ENCODE assay signal across 8 cellular contexts in the genomic region with DNA sequence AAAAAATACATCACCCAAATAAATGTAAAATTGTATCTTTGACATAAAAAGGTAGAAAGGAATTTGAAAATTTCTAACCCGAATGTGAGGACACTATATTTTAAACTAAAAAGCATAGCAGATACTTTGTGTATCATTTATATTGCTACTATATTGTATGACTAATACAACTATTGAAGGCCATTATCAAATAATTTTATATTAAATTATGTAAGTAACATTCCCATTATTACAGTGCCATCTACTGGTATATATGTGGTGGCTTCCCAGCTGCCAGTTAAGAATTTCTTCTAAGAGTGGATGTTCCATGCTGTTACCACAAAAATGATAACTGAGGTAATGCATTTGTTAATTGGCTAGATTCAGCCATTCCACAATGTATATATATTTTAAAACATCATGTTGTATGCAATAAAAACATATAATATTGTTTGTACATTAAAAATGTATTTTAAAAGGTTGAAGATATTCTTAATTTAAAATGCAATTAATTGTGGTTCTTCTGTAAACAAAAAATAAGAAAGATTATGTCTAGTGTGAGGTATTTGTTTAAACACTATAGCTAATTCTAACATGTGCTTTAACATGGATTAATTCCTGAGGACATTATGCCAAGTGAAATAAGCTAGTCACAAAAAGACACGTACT.
DNase-seq lines count a peak whose midpoint lies in the region; ATAC-seq and TF ChIP-seq lines count a peak whose summit lies in the region.

No MANE protein-coding gene starts in this region.

- CTCF ChIA-PET in activated CD8-positive, alpha-beta T cell treated with anti-CD3 and anti-CD28 coated beads for 36 hours (lab: Charles Lee), result interaction anchor here (0.7 to 1.8 kb wide), 19 partner anchors 13 to 566 kb away, joined by 3 to 11 read pairs (median 3); no protein-coding TSS in a partner anchor
- CTCF ChIA-PET in activated CD8-positive, alpha-beta T cell treated with anti-CD3 and anti-CD28 coated beads, Interleukin-2, amount 10 ng/mL, durations not matched to agents 7 days and 5 days (lab: Charles Lee), result interaction anchor here (1.1 to 2.0 kb wide), 4 partner anchors 9 to 552 kb away, joined by 3 to 10 read pairs (median 4); a partner anchor contains a TSS

- H3K9me3 ChIP-seq in OCI-LY1 (ENCODE audit: low read length), result no peaks in the 10 kb centered on the region

- POLR2A ChIA-PET in activated CD8-positive, alpha-beta T cell treated with anti-CD3 and anti-CD28 coated beads for 36 hours (lab: Charles Lee), result no interaction called here
- POLR2A ChIA-PET in activated CD8-positive, alpha-beta T cell treated with anti-CD3 and anti-CD28 coated beads, Interleukin-2, amount 10 ng/mL, durations not matched to agents 7 days and 5 days (lab: Charles Lee), result no interaction called here

- no peak overlapping the region for H3K4me3 Mint-ChIP-seq in activated CD8-positive, alpha-beta T cell treated with anti-CD3 and anti-CD28 coated beads for 36 hours
- H3K4me3 Mint-ChIP-seq in activated CD8-positive, alpha-beta T cell treated with anti-CD3 and anti-CD28 coated beads, Interleukin-2, amount 10 ng/mL, durations not matched to agents 7 days and 5 days, result no peak overlapping the region
- H3K4me3 Mint-ChIP-seq in endothelial cell (ENCODE audit: unreplicated experiment), result no peak overlapping the region

- peaks cover 7% of the 10 kb centered on the region for H3K27me3 Mint-ChIP-seq in activated CD8-positive, alpha-beta T cell treated with anti-CD3 and anti-CD28 coated beads for 36 hours
- H3K27me3 Mint-ChIP-seq in activated CD8-positive, alpha-beta T cell treated with anti-CD3 and anti-CD28 coated beads, Interleukin-2, amount 10 ng/mL, durations not matched to agents 7 days and 5 days (ENCODE audit: low read depth), result peaks cover 46% of the 10 kb centered on the region
- H3K27me3 Mint-ChIP-seq in endothelial cell (ENCODE audit: unreplicated experiment), result peaks cover 2% of the 10 kb centered on the region

- DNase-seq in activated CD8-positive, alpha-beta T cell treated with anti-CD3 and anti-CD28 coated beads for 36 hours, result no peak
- no peak for DNase-seq in activated CD8-positive, alpha-beta T cell treated with anti-CD3 and anti-CD28 coated beads, Interleukin-2, amount 10 ng/mL, durations not matched to agents 7 days and 5 days
- DNase-seq in endothelial cell (ENCODE audit: low spot score), result no peak
- DNase-seq in pons (ENCODE audit: low spot score), result peak; percentile 48
- DNase-seq in SKM-1 (lab: John Stamatoyannopoulos, UW; ENCODE audit: unreplicated experiment), result no peak
- no peak for DNase-seq in NCI-H128 (lab: John Stamatoyannopoulos, UW; ENCODE audit: unreplicated experiment)
- DNase-seq in HK-2 (ENCODE audit: unreplicated experiment), result no peak

- no peaks in the 10 kb centered on the region for H3K36me3 Mint-ChIP-seq in activated CD8-positive, alpha-beta T cell treated with anti-CD3 and anti-CD28 coated beads for 36 hours (ENCODE audit: low read depth)
- no peaks in the 10 kb centered on the region for H3K36me3 Mint-ChIP-seq in activated CD8-positive, alpha-beta T cell treated with anti-CD3 and anti-CD28 coated beads, Interleukin-2, amount 10 ng/mL, durations not matched to agents 7 days and 5 days (ENCODE audit: low read depth)
- no peaks in the 10 kb centered on the region for H3K36me3 Mint-ChIP-seq in endothelial cell (ENCODE audit: low read depth, unreplicated experiment)

- no peaks in the 10 kb centered on the region for H3K9me3 Mint-ChIP-seq in activated CD8-positive, alpha-beta T cell treated with anti-CD3 and anti-CD28 coated beads for 36 hours
- H3K9me3 Mint-ChIP-seq in activated CD8-positive, alpha-beta T cell treated with anti-CD3 and anti-CD28 coated beads, Interleukin-2, amount 10 ng/mL, durations not matched to agents 7 days and 5 days (ENCODE audit: insufficient read depth), result no peaks in the 10 kb centered on the region
- H3K9me3 Mint-ChIP-seq in endothelial cell (ENCODE audit: unreplicated experiment), result no peaks in the 10 kb centered on the region

- no peaks in the 10 kb centered on the region for H3K27me3 ChIP-seq in OCI-LY1 (ENCODE audit: insufficient read depth, low read length)

- no peak overlapping the region for H3K27ac Mint-ChIP-seq in activated CD8-positive, alpha-beta T cell treated with anti-CD3 and anti-CD28 coated beads for 36 hours
- no peak overlapping the region for H3K27ac Mint-ChIP-seq in activated CD8-positive, alpha-beta T cell treated with anti-CD3 and anti-CD28 coated beads, Interleukin-2, amount 10 ng/mL, durations not matched to agents 7 days and 5 days
- peak overlapping the region; percentile 15 for H3K27ac Mint-ChIP-seq in endothelial cell (ENCODE audit: unreplicated experiment)

- no peaks in the 10 kb centered on the region for H3K36me3 ChIP-seq in OCI-LY1 (ENCODE audit: insufficient read depth, low read length)

- ATAC-seq in activated CD8-positive, alpha-beta T cell treated with anti-CD3 and anti-CD28 coated beads for 36 hours, result no peak
- ATAC-seq in activated CD8-positive, alpha-beta T cell treated with anti-CD3 and anti-CD28 coated beads, Interleukin-2, amount 10 ng/mL, durations not matched to agents 7 days and 5 days, result no peak

- no peaks in the 10 kb centered on the region for H4K20me1 ChIP-seq in OCI-LY1 (ENCODE audit: insufficient read depth, low read length)

- no peak overlapping the region for H3K4me2 ChIP-seq in OCI-LY1 (ENCODE audit: low read length)

- H3K79me2 ChIP-seq in OCI-LY1 (ENCODE audit: insufficient read depth, low read length), result no peaks in the 10 kb centered on the region

- H3F3A ChIP-seq in OCI-LY1 (ENCODE audit: insufficient read depth, low read length), result no peaks in the 10 kb centered on the region

- TF ChIP-seq CTCF in activated CD8-positive, alpha-beta T cell treated with anti-CD3 and anti-CD28 coated beads for 36 hours (IDR thresholded peaks at IDR 0.05), result peak; percentile 51
- TF ChIP-seq CTCF in OCI-LY1 (IDR thresholded peaks at IDR 0.05; ENCODE audit: low read length), result peak; percentile 51
- peak; percentile 65 for TF ChIP-seq CTCF in endothelial cell (IDR thresholded peaks at IDR 0.05; ENCODE audit: unreplicated experiment)

- H3K9ac ChIP-seq in OCI-LY1 (ENCODE audit: low read length), result no peak overlapping the region

- H3K27ac ChIP-seq in OCI-LY1 (ENCODE audit: low read depth, low read length, poor library complexity, severe bottlenecking), result no peak overlapping the region

- intact Hi-C loops in activated CD8-positive, alpha-beta T cell treated with anti-CD3 and anti-CD28 coated beads for 36 hours (cut with micrococcal nuclease), result loop anchor here (2.0 to 5.0 kb wide), 2 partner anchors 101 to 555 kb away; no protein-coding TSS in a partner anchor

- H3K4me1 Mint-ChIP-seq in activated CD8-positive, alpha-beta T cell treated with anti-CD3 and anti-CD28 coated beads for 36 hours (ENCODE audit: low read depth), result no peaks in the 10 kb centered on the region
- H3K4me1 Mint-ChIP-seq in activated CD8-positive, alpha-beta T cell treated with anti-CD3 and anti-CD28 coated beads, Interleukin-2, amount 10 ng/mL, durations not matched to agents 7 days and 5 days (ENCODE audit: low read depth), result peaks cover 5% of the 10 kb centered on the region
- H3K4me1 Mint-ChIP-seq in endothelial cell (ENCODE audit: unreplicated experiment), result peaks cover 24% of the 10 kb centered on the region

- no peaks in the 10 kb centered on the region for H3K4me1 ChIP-seq in OCI-LY1 (ENCODE audit: insufficient read depth, low read length, severe bottlenecking)

- H3K4me3 ChIP-seq in OCI-LY1 (ENCODE audit: low read depth, low read length, poor library complexity, severe bottlenecking), result no peak overlapping the region

- H3K9me2 ChIP-seq in OCI-LY1 (ENCODE audit: low read depth, low read length), result no peaks in the 10 kb centered on the region

- no peak overlapping the region for H2AFZ ChIP-seq in OCI-LY1 (ENCODE audit: low read length)
